ENCODE assay signal across 16 cellular contexts in genomic region chr15:73362900-73363299, GRCh38. TPM values are rescaled to one million over a fixed set of nuclear protein-coding genes. Genes with fewer than 3 reads are reported as not detected.
DNase-seq lines count a peak whose midpoint lies in the region; ATAC-seq, FAIRE-seq and TF ChIP-seq lines count a peak whose summit lies in the region.
"Had no signal": no experiment of that assay in that cellular context is flagged by ENCODE, and none has a peak within 500 bp of the region (broad histone marks: within the 10 kb centered on the region; RNA-seq: fewer than 3 reads in every experiment).

No MANE protein-coding gene starts in this region.

- intact Hi-C loops in left ventricle myocardium superior (cut with micrococcal nuclease), result no loop called here

- H3K36me3 ChIP-seq in right atrium auricular region, result no peaks in the 10 kb centered on the region
- H3K36me3 ChIP-seq in bronchial epithelial cell (ENCODE audit: control insufficient read depth, insufficient read depth, low read length), result no peaks in the 10 kb centered on the region
- H3K36me3 ChIP-seq: BLaER1 treated with 17β-estradiol and CSF1 and Interleukin-3, amounts not matched to agents 10 nM and 100 nM had no signal

- H3K9me3 ChIP-seq in right atrium auricular region, result no peaks in the 10 kb centered on the region

- H3K27me3 ChIP-seq in right atrium auricular region (no peaks in the 10 kb centered on the region), bronchial epithelial cell (ENCODE audit: control insufficient read depth, insufficient read depth, low read length) (peaks cover 26% of the 10 kb centered on the region)

- H3K4me3 ChIP-seq in right atrium auricular region (no peak overlapping the region), bronchial epithelial cell (ENCODE audit: low read depth, low read length) (no peak overlapping the region)
- H3K4me3 ChIP-seq: BLaER1 treated with 17β-estradiol and CSF1 and Interleukin-3, amounts not matched to agents 10 nM and 100 nM; SK-N-MC had no signal

- peak; percentile 18 for FAIRE-seq in bronchial epithelial cell (lab: Jason Lieb, UNC)
- FAIRE-seq: G401.6 had no signal

- no peak for DNase-seq in left ventricle myocardium superior
- DNase-seq in right atrium auricular region (ENCODE audit: low spot score), result no peak
- DNase-seq in bronchial epithelial cell (ENCODE audit: low read depth), result no peak
- peak; percentile 62 for DNase-seq in kidney tubule cell (ENCODE audit: low spot score)
- no peak for DNase-seq in NCI-H510A (lab: John Stamatoyannopoulos, UW)
- DNase-seq in G401 (ENCODE audit: low spot score), result no peak
- DNase-seq in foreskin melanocyte, result no peak
- DNase-seq: NCI-H1436, NCI-H2081 treated with DMSO at 0.1 percent for 48 hours, NCI-H526, OCI-M1 had no signal

- peaks cover 0 to 5% of the 10 kb centered on the region in 2 donors for H3K4me1 ChIP-seq in right atrium auricular region

- no peak for TF ChIP-seq CTCF in right atrium auricular region (IDR thresholded peaks at IDR 0.05)
- no peak for TF ChIP-seq CTCF in bronchial epithelial cell (IDR thresholded peaks at IDR 0.05; ENCODE audit: insufficient read depth, low read length, severe bottlenecking)

- no peak overlapping the region for H3K27ac ChIP-seq in right atrium auricular region
- H3K27ac ChIP-seq: BLaER1 treated with 17β-estradiol and CSF1 and Interleukin-3, amounts not matched to agents 10 nM and 100 nM; SK-N-MC had no signal

- ATAC-seq in left ventricle myocardium superior, result peak; percentile 21
- no peak for ATAC-seq in GM21515 (IDR thresholded peaks at IDR 0.05; ENCODE audit: unreplicated experiment)
- ATAC-seq: HCT116 had no signal

- in situ Hi-C loops in G401 (cut with HindIII; ENCODE audit: low sequenced_read_pairs), result no loop called here

RNA-seq across cellular contexts. Expression of gene HCN4, which starts 5.9 kb away (rescaled TPM):
- total RNA-seq in left ventricle myocardium superior (21.1 TPM), right atrium auricular region (10 to 100 TPM in 1 of 2 donors, 1 to 10 TPM in 1; 6.9 to 45.3 TPM), bronchial epithelial cell (not detected in 2 replicates)
- total RNA-seq in G401 (2014; rRNA removed; shearing (Covaris generic)), result not detected in 2 replicates
